Comparison of ENCODE assay signal across 1 cellular context in the genomic region with DNA sequence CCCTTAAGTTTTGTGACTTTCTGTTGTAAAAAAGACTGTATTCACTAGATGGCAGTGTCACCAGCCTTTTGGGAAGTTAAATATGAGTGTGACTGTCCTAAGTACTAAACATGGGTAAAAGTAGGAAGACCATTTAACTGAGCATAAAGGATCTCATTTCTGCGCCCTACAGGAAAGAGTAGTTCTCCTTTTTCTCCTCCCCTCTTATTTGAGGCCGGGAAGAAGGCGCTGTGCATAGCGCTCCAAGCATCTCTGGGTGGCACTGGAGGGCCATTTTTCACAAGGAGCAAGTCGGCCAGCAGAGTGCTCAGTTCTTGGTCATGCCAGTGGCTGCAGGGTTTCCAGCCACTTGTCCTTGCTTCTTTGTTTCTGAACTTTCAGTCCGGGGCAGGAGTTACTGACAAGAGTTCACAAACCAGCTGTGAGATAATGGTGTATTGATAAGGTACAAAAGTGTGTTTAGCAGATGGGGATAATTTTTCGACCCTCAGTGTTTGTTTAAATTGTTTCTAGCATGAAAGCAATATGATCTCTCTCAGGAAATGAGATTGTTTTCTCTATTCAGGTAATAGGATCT.
TF ChIP-seq lines count a peak whose summit lies in the region.

No MANE protein-coding gene starts in this region.

TF ChIP-seq in HepG2, 621 proteins besides CTCF, POLR2A, EP300 and RAD21 (continued from another document):
- TF ChIP-seq THYN1 (CRISPR knock-in tag; IDR thresholded peaks at IDR 0.05; ENCODE audit: borderline replicate concordance, low read depth) (0 out of 2 replicates have a peak, but pooled peaks have one; percentile 42), ZSCAN21 (CRISPR knock-in tag; IDR thresholded peaks at IDR 0.05; ENCODE audit: borderline replicate concordance) (peak; percentile 73)
